In genomic region chr4:182346675-182347375, GRCh38 we compare ENCODE assay signal across 2 cellular contexts.
TF ChIP-seq lines count a peak whose summit lies in the region.

No MANE protein-coding gene starts in this region.

TF ChIP-seq in liver, 16 proteins besides CTCF, POLR2A, EP300 and RAD21:
- TF ChIP-seq GABPA (IDR thresholded peaks at IDR 0.05 in 1 of 2, conservative IDR thresholded peaks at IDR 0.05 in 1 of 2) (no peak), TAF1 (conservative IDR thresholded peaks at IDR 0.05) (no peak), SP1 (IDR thresholded peaks at IDR 0.05) (peak; percentile 54), YY1 (IDR thresholded peaks at IDR 0.05) (peak; percentile 43), FOXA2 (IDR thresholded peaks at IDR 0.05) (no peak), NR2F2 (IDR thresholded peaks at IDR 0.05) (no peak), REST (IDR thresholded peaks at IDR 0.05) (peak; percentile 36), HNF4A (conservative IDR thresholded peaks at IDR 0.05) (peak in 1 of 2 donors; percentile 67), HNF4G (IDR thresholded peaks at IDR 0.05) (no peak), RXRA (IDR thresholded peaks at IDR 0.05) (peak; percentile 68 to 76), JUND (IDR thresholded peaks at IDR 0.05) (peak; percentile 21 to 54), EGR1 (IDR thresholded peaks at IDR 0.05; ENCODE audit: low read depth in 2 of 2) (no peak), FOXA1 (IDR thresholded peaks at IDR 0.05) (peak; percentile 11)
- TF ChIP-seq, protein P1, sequence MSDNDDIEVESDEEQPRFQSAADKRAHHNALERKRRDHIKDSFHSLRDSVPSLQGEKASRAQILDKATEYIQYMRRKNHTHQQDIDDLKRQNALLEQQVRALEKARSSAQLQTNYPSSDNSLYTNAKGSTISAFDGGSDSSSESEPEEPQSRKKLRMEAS (IDR thresholded peaks at IDR 0.05), result peak; percentile 68
- TF ChIP-seq, protein P2, sequence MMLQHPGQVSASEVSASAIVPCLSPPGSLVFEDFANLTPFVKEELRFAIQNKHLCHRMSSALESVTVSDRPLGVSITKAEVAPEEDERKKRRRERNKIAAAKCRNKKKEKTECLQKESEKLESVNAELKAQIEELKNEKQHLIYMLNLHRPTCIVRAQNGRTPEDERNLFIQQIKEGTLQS (IDR thresholded peaks at IDR 0.05), result no peak
- TF ChIP-seq, protein P3, sequence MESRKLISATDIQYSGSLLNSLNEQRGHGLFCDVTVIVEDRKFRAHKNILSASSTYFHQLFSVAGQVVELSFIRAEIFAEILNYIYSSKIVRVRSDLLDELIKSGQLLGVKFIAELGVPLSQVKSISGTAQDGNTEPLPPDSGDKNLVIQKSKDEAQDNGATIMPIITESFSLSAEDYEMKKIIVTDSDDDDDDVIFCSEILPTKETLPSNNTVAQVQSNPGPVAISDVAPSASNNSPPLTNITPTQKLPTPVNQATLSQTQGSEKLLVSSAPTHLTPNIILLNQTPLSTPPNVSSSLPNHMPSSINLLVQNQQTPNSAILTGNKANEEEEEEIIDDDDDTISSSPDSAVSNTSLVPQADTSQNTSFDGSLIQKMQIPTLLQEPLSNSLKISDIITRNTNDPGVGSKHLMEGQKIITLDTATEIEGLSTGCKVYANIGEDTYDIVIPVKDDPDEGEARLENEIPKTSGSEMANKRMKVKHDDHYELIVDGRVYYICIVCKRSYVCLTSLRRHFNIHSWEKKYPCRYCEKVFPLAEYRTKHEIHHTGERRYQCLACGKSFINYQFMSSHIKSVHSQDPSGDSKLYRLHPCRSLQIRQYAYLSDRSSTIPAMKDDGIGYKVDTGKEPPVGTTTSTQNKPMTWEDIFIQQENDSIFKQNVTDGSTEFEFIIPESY (IDR thresholded peaks at IDR 0.05), result peak; percentile 27

TF ChIP-seq in HepG2, 621 proteins besides CTCF, POLR2A, EP300 and RAD21:
- TF ChIP-seq, protein P4, sequence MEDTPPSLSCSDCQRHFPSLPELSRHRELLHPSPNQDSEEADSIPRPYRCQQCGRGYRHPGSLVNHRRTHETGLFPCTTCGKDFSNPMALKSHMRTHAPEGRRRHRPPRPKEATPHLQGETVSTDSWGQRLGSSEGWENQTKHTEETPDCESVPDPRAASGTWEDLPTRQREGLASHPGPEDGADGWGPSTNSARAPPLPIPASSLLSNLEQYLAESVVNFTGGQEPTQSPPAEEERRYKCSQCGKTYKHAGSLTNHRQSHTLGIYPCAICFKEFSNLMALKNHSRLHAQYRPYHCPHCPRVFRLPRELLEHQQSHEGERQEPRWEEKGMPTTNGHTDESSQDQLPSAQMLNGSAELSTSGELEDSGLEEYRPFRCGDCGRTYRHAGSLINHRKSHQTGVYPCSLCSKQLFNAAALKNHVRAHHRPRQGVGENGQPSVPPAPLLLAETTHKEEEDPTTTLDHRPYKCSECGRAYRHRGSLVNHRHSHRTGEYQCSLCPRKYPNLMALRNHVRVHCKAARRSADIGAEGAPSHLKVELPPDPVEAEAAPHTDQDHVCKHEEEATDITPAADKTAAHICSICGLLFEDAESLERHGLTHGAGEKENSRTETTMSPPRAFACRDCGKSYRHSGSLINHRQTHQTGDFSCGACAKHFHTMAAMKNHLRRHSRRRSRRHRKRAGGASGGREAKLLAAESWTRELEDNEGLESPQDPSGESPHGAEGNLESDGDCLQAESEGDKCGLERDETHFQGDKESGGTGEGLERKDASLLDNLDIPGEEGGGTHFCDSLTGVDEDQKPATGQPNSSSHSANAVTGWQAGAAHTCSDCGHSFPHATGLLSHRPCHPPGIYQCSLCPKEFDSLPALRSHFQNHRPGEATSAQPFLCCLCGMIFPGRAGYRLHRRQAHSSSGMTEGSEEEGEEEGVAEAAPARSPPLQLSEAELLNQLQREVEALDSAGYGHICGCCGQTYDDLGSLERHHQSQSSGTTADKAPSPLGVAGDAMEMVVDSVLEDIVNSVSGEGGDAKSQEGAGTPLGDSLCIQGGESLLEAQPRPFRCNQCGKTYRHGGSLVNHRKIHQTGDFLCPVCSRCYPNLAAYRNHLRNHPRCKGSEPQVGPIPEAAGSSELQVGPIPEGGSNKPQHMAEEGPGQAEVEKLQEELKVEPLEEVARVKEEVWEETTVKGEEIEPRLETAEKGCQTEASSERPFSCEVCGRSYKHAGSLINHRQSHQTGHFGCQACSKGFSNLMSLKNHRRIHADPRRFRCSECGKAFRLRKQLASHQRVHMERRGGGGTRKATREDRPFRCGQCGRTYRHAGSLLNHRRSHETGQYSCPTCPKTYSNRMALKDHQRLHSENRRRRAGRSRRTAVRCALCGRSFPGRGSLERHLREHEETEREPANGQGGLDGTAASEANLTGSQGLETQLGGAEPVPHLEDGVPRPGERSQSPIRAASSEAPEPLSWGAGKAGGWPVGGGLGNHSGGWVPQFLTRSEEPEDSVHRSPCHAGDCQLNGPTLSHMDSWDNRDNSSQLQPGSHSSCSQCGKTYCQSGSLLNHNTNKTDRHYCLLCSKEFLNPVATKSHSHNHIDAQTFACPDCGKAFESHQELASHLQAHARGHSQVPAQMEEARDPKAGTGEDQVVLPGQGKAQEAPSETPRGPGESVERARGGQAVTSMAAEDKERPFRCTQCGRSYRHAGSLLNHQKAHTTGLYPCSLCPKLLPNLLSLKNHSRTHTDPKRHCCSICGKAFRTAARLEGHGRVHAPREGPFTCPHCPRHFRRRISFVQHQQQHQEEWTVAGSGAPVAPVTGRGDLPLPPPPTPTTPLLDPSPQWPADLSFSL (CRISPR knock-in tag; IDR thresholded peaks at IDR 0.05), result no peak
- no peak for TF ChIP-seq FOXK2 (IDR thresholded peaks at IDR 0.05)
- TF ChIP-seq RARG (CRISPR knock-in tag; IDR thresholded peaks at IDR 0.05; ENCODE audit: low read depth), result no peak
- TF ChIP-seq, protein P5, sequence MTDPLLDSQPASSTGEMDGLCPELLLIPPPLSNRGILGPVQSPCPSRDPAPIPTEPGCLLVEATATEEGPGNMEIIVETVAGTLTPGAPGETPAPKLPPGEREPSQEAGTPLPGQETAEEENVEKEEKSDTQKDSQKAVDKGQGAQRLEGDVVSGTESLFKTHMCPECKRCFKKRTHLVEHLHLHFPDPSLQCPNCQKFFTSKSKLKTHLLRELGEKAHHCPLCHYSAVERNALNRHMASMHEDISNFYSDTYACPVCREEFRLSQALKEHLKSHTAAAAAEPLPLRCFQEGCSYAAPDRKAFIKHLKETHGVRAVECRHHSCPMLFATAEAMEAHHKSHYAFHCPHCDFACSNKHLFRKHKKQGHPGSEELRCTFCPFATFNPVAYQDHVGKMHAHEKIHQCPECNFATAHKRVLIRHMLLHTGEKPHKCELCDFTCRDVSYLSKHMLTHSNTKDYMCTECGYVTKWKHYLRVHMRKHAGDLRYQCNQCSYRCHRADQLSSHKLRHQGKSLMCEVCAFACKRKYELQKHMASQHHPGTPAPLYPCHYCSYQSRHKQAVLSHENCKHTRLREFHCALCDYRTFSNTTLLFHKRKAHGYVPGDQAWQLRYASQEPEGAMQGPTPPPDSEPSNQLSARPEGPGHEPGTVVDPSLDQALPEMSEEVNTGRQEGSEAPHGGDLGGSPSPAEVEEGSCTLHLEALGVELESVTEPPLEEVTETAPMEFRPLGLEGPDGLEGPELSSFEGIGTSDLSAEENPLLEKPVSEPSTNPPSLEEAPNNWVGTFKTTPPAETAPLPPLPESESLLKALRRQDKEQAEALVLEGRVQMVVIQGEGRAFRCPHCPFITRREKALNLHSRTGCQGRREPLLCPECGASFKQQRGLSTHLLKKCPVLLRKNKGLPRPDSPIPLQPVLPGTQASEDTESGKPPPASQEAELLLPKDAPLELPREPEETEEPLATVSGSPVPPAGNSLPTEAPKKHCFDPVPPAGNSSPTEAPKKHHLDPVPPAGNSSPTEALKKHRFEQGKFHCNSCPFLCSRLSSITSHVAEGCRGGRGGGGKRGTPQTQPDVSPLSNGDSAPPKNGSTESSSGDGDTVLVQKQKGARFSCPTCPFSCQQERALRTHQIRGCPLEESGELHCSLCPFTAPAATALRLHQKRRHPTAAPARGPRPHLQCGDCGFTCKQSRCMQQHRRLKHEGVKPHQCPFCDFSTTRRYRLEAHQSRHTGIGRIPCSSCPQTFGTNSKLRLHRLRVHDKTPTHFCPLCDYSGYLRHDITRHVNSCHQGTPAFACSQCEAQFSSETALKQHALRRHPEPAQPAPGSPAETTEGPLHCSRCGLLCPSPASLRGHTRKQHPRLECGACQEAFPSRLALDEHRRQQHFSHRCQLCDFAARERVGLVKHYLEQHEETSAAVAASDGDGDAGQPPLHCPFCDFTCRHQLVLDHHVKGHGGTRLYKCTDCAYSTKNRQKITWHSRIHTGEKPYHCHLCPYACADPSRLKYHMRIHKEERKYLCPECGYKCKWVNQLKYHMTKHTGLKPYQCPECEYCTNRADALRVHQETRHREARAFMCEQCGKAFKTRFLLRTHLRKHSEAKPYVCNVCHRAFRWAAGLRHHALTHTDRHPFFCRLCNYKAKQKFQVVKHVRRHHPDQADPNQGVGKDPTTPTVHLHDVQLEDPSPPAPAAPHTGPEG (CRISPR knock-in tag; IDR thresholded peaks at IDR 0.05), result no peak
- TF ChIP-seq, protein P6, sequence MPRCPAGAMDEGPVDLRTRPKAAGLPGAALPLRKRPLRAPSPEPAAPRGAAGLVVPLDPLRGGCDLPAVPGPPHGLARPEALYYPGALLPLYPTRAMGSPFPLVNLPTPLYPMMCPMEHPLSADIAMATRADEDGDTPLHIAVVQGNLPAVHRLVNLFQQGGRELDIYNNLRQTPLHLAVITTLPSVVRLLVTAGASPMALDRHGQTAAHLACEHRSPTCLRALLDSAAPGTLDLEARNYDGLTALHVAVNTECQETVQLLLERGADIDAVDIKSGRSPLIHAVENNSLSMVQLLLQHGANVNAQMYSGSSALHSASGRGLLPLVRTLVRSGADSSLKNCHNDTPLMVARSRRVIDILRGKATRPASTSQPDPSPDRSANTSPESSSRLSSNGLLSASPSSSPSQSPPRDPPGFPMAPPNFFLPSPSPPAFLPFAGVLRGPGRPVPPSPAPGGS (CRISPR knock-in tag; IDR thresholded peaks at IDR 0.05), result no peak
- no peak for TF ChIP-seq ZNF615 (CRISPR knock-in tag; IDR thresholded peaks at IDR 0.05; ENCODE audit: borderline replicate concordance)
- no peak for TF ChIP-seq MXD3 (CRISPR knock-in tag; IDR thresholded peaks at IDR 0.05)
- no peak for TF ChIP-seq KAT8 (CRISPR knock-in tag; IDR thresholded peaks at IDR 0.05)
